In genomic region chr18:44182363-44182762, GRCh38 we compare ENCODE assay signal across 16 cellular contexts.
DNase-seq lines count a peak whose midpoint lies in the region; ATAC-seq and TF ChIP-seq lines count a peak whose summit lies in the region.
"Had no signal": no experiment of that assay in that cellular context is flagged by ENCODE, and none has a peak within 500 bp of the region (broad histone marks: within the 10 kb centered on the region; RNA-seq: fewer than 3 reads in every experiment).

No MANE protein-coding gene starts in this region.

- peak; percentile 38 for DNase-seq in NCI-H2029 treated with DMSO at 0.1 percent for 48 hours (lab: John Stamatoyannopoulos, UW)
- no peak for DNase-seq in NCI-H2029 (lab: John Stamatoyannopoulos, UW)
- peak; percentile 40 for DNase-seq in NCI-H69 (lab: John Stamatoyannopoulos, UW)
- no peak for DNase-seq in chondrocyte (ENCODE audit: low spot score)
- DNase-seq in midbrain (lab: John Stamatoyannopoulos, UW) = no peak
- DNase-seq in NOMO-1 treated with DMSO at 0.1 percent for 48 hours (lab: John Stamatoyannopoulos, UW; ENCODE audit: unreplicated experiment) = no peak
- DNase-seq: 8988T; Calu3; CD8-positive, alpha-beta T cell; DMS79 treated with DMSO at 0.1 percent for 48 hours; GF-D8; HCEC 1CT had no signal

- no peak overlapping the region for H3K4me3 Mint-ChIP-seq in chondrocyte (ENCODE audit: unreplicated experiment)
- H3K4me3 Mint-ChIP-seq: CD8-positive, alpha-beta T cell; GM23338 had no signal

- no peaks in the 10 kb centered on the region for H3K27me3 Mint-ChIP-seq in chondrocyte (ENCODE audit: low read depth)

- no peak for ATAC-seq in HG03095 (IDR thresholded peaks at IDR 0.05; ENCODE audit: unreplicated experiment)
- ATAC-seq: CD8-positive, alpha-beta T cell; GM23338 had no signal

- TF ChIP-seq CTCF in 22Rv1 (IDR thresholded peaks at IDR 0.05) = no peak
- TF ChIP-seq CTCF in chondrocyte (IDR thresholded peaks at IDR 0.05) = no peak

- H3K4me1 Mint-ChIP-seq in chondrocyte (ENCODE audit: low read depth) = peaks cover 41% of the 10 kb centered on the region

- H3K27ac ChIP-seq in 22Rv1 = peak overlapping the region; percentile 32
- H3K27ac ChIP-seq: BLaER1 treated with 17β-estradiol and CSF1 and Interleukin-3, amounts not matched to agents 10 nM and 100 nM had no signal

- peak overlapping the region; percentile 4 for H3K27ac Mint-ChIP-seq in chondrocyte (ENCODE audit: unreplicated experiment)
- H3K27ac Mint-ChIP-seq: CD8-positive, alpha-beta T cell; GM23338 had no signal

- H3K9me3 Mint-ChIP-seq in chondrocyte (ENCODE audit: low read depth) = no peaks in the 10 kb centered on the region
- H3K9me3 Mint-ChIP-seq: CD8-positive, alpha-beta T cell; GM23338 had no signal

- H3K36me3 Mint-ChIP-seq in chondrocyte (ENCODE audit: low read depth) = no peaks in the 10 kb centered on the region
- H3K36me3 Mint-ChIP-seq: CD8-positive, alpha-beta T cell had no signal

Comparison
In these comparisons a context has a peak if more than half of its experiments do, and no peak if none do; other contexts are left out.
1. DNase-seq: peak in NCI-H2029 treated with DMSO at 0.1 percent for 48 hours (single experiment) and NCI-H69 (single experiment); none in NCI-H2029 (single experiment), chondrocyte (single experiment), midbrain (single experiment) and NOMO-1 treated with DMSO at 0.1 percent for 48 hours (single experiment).